ENCODE assay signal across 11 cellular contexts in genomic region chr4:11416071-11416766, GRCh38. TPM values are rescaled to one million over a fixed set of nuclear protein-coding genes. Genes with fewer than 3 reads are reported as not detected.
DNase-seq lines count a peak whose midpoint lies in the region; ATAC-seq and TF ChIP-seq lines count a peak whose summit lies in the region.
"Had no signal": no experiment of that assay in that cellular context is flagged by ENCODE, and none has a peak within 500 bp of the region (broad histone marks: within the 10 kb centered on the region; RNA-seq: fewer than 3 reads in every experiment).

No MANE protein-coding gene starts in this region.

- H3F3A ChIP-seq in PC-3 (ENCODE audit: low read length, unreplicated experiment) = no peaks in the 10 kb centered on the region

- H3K4me2 ChIP-seq in PC-3 (ENCODE audit: low read length) = no peak overlapping the region

- CTCF ChIA-PET in PC-3 (lab: Charles Lee) = no interaction called here

- 64 to 84% (median 78%) methylated on average over 8 of the region's 8 CpGs for WGBS in stomach, 5 donors

- no peak overlapping the region for H3K27ac ChIP-seq in PC-3 (ENCODE audit: low read length)
- no peak overlapping the region for H3K27ac ChIP-seq in stomach
- H3K27ac ChIP-seq: Peyer's patch had no signal

- POLR2A ChIA-PET in PC-3 (lab: Charles Lee; ENCODE audit: unreplicated experiment) = no interaction called here

- H3K36me3 ChIP-seq in PC-3 (ENCODE audit: low read depth, low read length) (no peaks in the 10 kb centered on the region), stomach (peaks cover 0 to 9% (median 0%) of the 10 kb centered on the region in 4 donors)
- H3K36me3 ChIP-seq: Peyer's patch had no signal

- H3K9me3 ChIP-seq in PC-3 (ENCODE audit: low read length) = no peaks in the 10 kb centered on the region
- no peaks in the 10 kb centered on the region for H3K9me3 ChIP-seq in stomach
- H3K9me3 ChIP-seq: Peyer's patch had no signal

- H2AFZ ChIP-seq in PC-3 (ENCODE audit: low read length) = no peak overlapping the region

- H3K79me2 ChIP-seq in PC-3 (ENCODE audit: low read length) = no peaks in the 10 kb centered on the region

- TF ChIP-seq CTCF in PC-3 (conservative IDR thresholded peaks at IDR 0.05; ENCODE audit: low read depth, low read length) (no peak), stomach (IDR thresholded peaks at IDR 0.05) (no peak)

- intact Hi-C loops in PC-3 (cut with micrococcal nuclease) = no loop called here
- intact Hi-C loops in stomach (cut with DNase I; ENCODE audit: low total_unique reads) = no loop called here

- ATAC-seq in GM18858 (IDR thresholded peaks at IDR 0.05; ENCODE audit: unreplicated experiment) (peak; percentile 29), GM21529 (IDR thresholded peaks at IDR 0.05; ENCODE audit: unreplicated experiment) (peak; percentile 25), HG03108 (IDR thresholded peaks at IDR 0.05; ENCODE audit: unreplicated experiment) (peak; percentile 18), PC-3 (no peak)

- BruUV-seq in PC-3 (replicated peaks; lab: Mats Ljungman, UMichigan) = no TSS peak

- H3K4me3 ChIP-seq in PC-3 (ENCODE audit: low read length) = no peak overlapping the region
- H3K4me3 ChIP-seq in stomach = no peak overlapping the region
- H3K4me3 ChIP-seq: Peyer's patch had no signal

- H3K9me2 ChIP-seq in PC-3 (replicated peaks; ENCODE audit: low read length) = no peaks in the 10 kb centered on the region

- DNase-seq in cerebellum (ENCODE audit: low spot score) (peak; percentile 49), NCI-H2171 (lab: John Stamatoyannopoulos, UW) (no peak), NAMALWA (ENCODE audit: low spot score) (no peak), PC-3 (no peak), stomach (no peak)
- DNase-seq: CD4-positive, alpha-beta T cell; NCI-H2081; Peyer's patch had no signal

- H3K4me1 ChIP-seq in PC-3 (ENCODE audit: insufficient read depth, low read length) (peaks cover 7% of the 10 kb centered on the region), stomach (peaks cover 0 to 10% (median 0%) of the 10 kb centered on the region in 4 donors)
- H3K4me1 ChIP-seq: Peyer's patch had no signal

- H4K20me1 ChIP-seq in PC-3 (ENCODE audit: low read length) = no peaks in the 10 kb centered on the region

- H3K9ac ChIP-seq in PC-3 (ENCODE audit: low read length) = no peak overlapping the region

- no peak for TF ChIP-seq POLR2A in stomach (IDR thresholded peaks at IDR 0.05)

- TF ChIP-seq EP300 in stomach (IDR thresholded peaks at IDR 0.05) = no peak

- H3K27me3 ChIP-seq in PC-3 (ENCODE audit: low read length) (no peaks in the 10 kb centered on the region), stomach (no peaks in the 10 kb centered on the region)
- H3K27me3 ChIP-seq: Peyer's patch had no signal

RNA-seq across cellular contexts. Expression of gene HS3ST1, which starts 12.5 kb away (rescaled TPM):
- total RNA-seq in cerebellum = 2.4 TPM
- total RNA-seq in PC-3 (2014; rRNA removed) = 4.1 and 4.2 TPM in 2 replicates
- total RNA-seq in stomach = 100 to 1,000 TPM in 1 of 5 donors, 1 to 10 TPM in 2, under 1 TPM in 1, not detected in 1; 0.58 to 123 (median 2.7) TPM
- 1 to 10 TPM; 2.9 to 7.8 (median 4.1) TPM for polyA plus RNA-seq in stomach
- total RNA-seq: CD4-positive, alpha-beta T cell had no signal
